ENCODE assay signal across 8 cellular contexts in the genomic region with DNA sequence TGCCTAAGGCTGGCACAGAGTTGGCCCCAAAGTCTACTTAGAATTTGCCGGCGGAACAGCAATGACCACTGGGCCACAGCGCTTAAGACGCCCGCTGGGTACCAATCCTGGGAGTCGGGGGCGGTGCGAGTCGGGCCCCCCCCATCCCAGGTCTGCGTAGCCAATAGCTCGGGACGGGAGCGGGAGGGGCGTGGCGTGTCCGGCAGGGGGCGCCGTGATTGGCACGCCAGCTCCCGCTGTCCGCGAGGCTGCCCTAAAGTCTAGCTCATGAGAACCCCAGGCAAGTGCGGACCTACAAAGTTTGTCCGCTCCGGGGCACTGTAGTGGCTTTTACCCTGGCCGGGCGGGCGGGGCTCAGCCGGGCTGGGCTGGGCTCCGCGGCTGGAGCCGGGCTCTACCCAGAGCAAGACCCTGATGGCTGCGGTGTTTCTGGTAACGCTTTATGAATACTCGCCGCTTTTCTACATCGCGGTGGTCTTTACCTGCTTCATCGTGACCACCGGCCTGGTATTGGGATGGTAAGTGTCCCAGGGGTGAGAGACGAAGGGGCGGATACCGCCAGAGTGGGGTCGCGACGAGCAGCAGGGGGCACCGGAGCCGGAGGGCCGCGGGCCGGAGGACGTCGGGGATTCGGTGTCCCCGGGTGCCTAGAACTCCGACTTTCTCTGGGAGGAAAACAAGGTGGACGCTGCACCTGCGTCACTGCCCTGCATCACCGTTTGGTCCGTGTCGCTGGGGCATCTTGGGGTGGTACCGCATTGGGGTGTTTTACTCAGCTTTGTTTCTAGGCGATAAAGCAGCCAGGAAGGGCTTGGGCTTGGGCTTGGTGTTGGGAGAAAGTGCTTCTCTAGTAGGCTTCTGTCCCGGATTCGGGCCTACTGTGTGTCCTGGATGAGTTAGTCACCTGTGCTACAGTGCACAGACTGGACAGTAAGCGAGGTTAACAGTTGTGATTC. TPM values are rescaled to one million over a fixed set of nuclear protein-coding genes. Genes with fewer than 3 reads are reported as not detected.
DNase-seq lines count a peak whose midpoint lies in the region; ATAC-seq and TF ChIP-seq lines count a peak whose summit lies in the region.

A gene with protein sequence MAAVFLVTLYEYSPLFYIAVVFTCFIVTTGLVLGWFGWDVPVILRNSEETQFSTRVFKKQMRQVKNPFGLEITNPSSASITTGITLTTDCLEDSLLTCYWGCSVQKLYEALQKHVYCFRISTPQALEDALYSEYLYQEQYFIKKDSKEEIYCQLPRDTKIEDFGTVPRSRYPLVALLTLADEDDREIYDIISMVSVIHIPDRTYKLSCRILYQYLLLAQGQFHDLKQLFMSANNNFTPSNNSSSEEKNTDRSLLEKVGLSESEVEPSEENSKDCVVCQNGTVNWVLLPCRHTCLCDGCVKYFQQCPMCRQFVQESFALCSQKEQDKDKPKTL (plus strand): TSS at position 361 of the 956 bp plus-strand sequence. CDS start 54 bp downstream, at position 415.

- H3K27me3 ChIP-seq in adrenal gland: no peaks in the 10 kb centered on the region
- no peaks in the 10 kb centered on the region for H3K27me3 ChIP-seq in heart left ventricle
- no peaks in the 10 kb centered on the region for H3K27me3 ChIP-seq in upper lobe of right lung

- 0 to 2% (median 0%) methylated on average over 20 to 66 of the region's 66 CpGs for WGBS in adrenal gland, 4 donors
- WGBS in heart left ventricle, 4 donors: 0 to 1% (median 0%) methylated on average over 24 to 66 of the region's 66 CpGs

- H3K36me3 ChIP-seq in adrenal gland (replicated peaks in 1 of 2): no peaks in the 10 kb centered on the region
- peaks cover 0 to under 1% (median 0%) of the 10 kb centered on the region in 9 donors for H3K36me3 ChIP-seq in heart left ventricle
- no peaks in the 10 kb centered on the region for H3K36me3 ChIP-seq in upper lobe of right lung

- H3K27ac ChIP-seq in adrenal gland (peak within 1 kb of the TSS in 3 of 5 donors; percentile 87 to 91 (median 88)), heart left ventricle (peak within 1 kb of the TSS; percentile 45 to 92 (median 77)), upper lobe of right lung (peak within 1 kb of the TSS; percentile 77)

- peak; percentile 97 for ATAC-seq in HG02870 (IDR thresholded peaks at IDR 0.05; ENCODE audit: unreplicated experiment)
- ATAC-seq in heart left ventricle: peak; percentile 99 to 100 (median 99)
- peak; percentile 100 for ATAC-seq in upper lobe of right lung

- peaks cover 13 to 29% of the 10 kb centered on the region in 2 donors for H3K4me1 ChIP-seq in adrenal gland (replicated peaks in 1 of 2)
- peaks cover 0 to 44% (median 28%) of the 10 kb centered on the region in 12 donors for H3K4me1 ChIP-seq in heart left ventricle
- H3K4me1 ChIP-seq in upper lobe of right lung: peaks cover 17% of the 10 kb centered on the region

- no peaks in the 10 kb centered on the region for H3K9me3 ChIP-seq in adrenal gland (replicated peaks in 1 of 3)
- H3K9me3 ChIP-seq in heart left ventricle: peaks cover 0 to 3% (median 0%) of the 10 kb centered on the region in 12 donors
- no peaks in the 10 kb centered on the region for H3K9me3 ChIP-seq in upper lobe of right lung

- peak; percentile 53 for TF ChIP-seq CTCF in GM13976 (IDR thresholded peaks at IDR 0.05; ENCODE audit: borderline replicate concordance, control extremely low read depth, extremely low read depth, insufficient read depth, missing control alignments)
- peak; percentile 26 to 93 (median 64) for TF ChIP-seq CTCF in adrenal gland (IDR thresholded peaks at IDR 0.05)
- peak; percentile 70 to 95 (median 82) for TF ChIP-seq CTCF in heart left ventricle (IDR thresholded peaks at IDR 0.05)
- peak; percentile 81 for TF ChIP-seq CTCF in upper lobe of right lung (IDR thresholded peaks at IDR 0.05)

- in situ Hi-C loops in GM13976 (cut with MboI; ENCODE audit: low sequenced_read_pairs, unreplicated experiment): no loop called here

- intact Hi-C loops in adrenal gland (cut with DNase I) (no loop called here), heart left ventricle (cut with DNase I) (loop anchor here in 2 of 10 donors (1.0 to 2.0 kb wide), 3 partner anchors 21 to 295 kb away; a partner anchor contains a TSS), posterior vena cava (cut with DNase I) (loop anchor here in 1 of 2 donors (5.0 kb wide), 1 partner anchor 1087 kb away; no protein-coding TSS in a partner anchor), upper lobe of right lung (cut with DNase I) (no loop called here)

- H3K4me3 ChIP-seq in adrenal gland (peak within 1 kb of the TSS; percentile 54 to 88 (median 84)), heart left ventricle (peak within 1 kb of the TSS; percentile 66 to 99 (median 78)), upper lobe of right lung (peak within 1 kb of the TSS; percentile 95)

- DNase-seq in GM13976 (ENCODE audit: low spot score) (peak; percentile 99), NCI-H146 (lab: John Stamatoyannopoulos, UW) (peak; percentile 97), T-helper 1 cell (peak; percentile 92 to 98 (median 93)), adrenal gland (peak; percentile 98 to 99 (median 99)), heart left ventricle (peak; percentile 99 to 100 (median 99)), posterior vena cava (ENCODE audit: low spot score) (peak; percentile 99), upper lobe of right lung (peak; percentile 99)

- TF ChIP-seq POLR2A in adrenal gland (IDR thresholded peaks at IDR 0.05) (peak; percentile 69 to 83), heart left ventricle (IDR thresholded peaks at IDR 0.05) (peak in 1 of 2 donors; percentile 71)

RNA-seq across cellular contexts. Expression of the gene that starts here (rescaled TPM):
- 10 to 100 TPM in 7 of 8 donors, 1 to 10 TPM in 1; 9.4 to 22.9 (median 18.3) TPM for total RNA-seq in adrenal gland
- 10 to 100 TPM; 16.8 to 26.9 (median 23.4) TPM for polyA plus RNA-seq in adrenal gland
- 10 to 100 TPM; 10.6 to 28.2 (median 16.6) TPM for total RNA-seq in heart left ventricle
- polyA plus RNA-seq in heart left ventricle: 10 to 100 TPM; 15.7 to 17.7 TPM
- 10 to 100 TPM; 27.5 to 32.6 TPM for total RNA-seq in posterior vena cava
- total RNA-seq in upper lobe of right lung: 22.5 TPM

Comparison
In these comparisons a context has a peak if more than half of its experiments do, and no peak if none do; other contexts are left out.
1. Peak in every context shown above with its lines: DNase-seq, ATAC-seq, H3K4me3 ChIP-seq and H3K27ac ChIP-seq.